Comparison of ENCODE assay signal across 12 cellular contexts in genomic region chr10:128095023-128095752, GRCh38. TPM values are rescaled to one million over a fixed set of nuclear protein-coding genes. Genes with fewer than 3 reads are reported as not detected.
A peak's percentile ranks its signal among the peaks of the same experiment; 100 is the strongest.
DNase-seq lines count a peak whose midpoint lies in the region; ATAC-seq, FAIRE-seq and TF ChIP-seq lines count a peak whose summit lies in the region.
"Had no signal": no experiment of that assay in that cellular context is flagged by ENCODE, and none has a peak within 500 bp of the region (broad histone marks: within the 10 kb centered on the region; RNA-seq: fewer than 3 reads in every experiment).

No MANE protein-coding gene starts in this region.

- no peak overlapping the region for H3K4me2 ChIP-seq in GM23338
- no peak overlapping the region for H3K4me2 ChIP-seq in H1 (ENCODE audit: insufficient read depth in 1 of 2, low read depth in 2 of 2, low read length in 2 of 2)

- TF ChIP-seq EP300 in H1 (IDR thresholded peaks at IDR 0.05; ENCODE audit: borderline replicate concordance in 1 of 2, low read depth in 2 of 2, low read length in 2 of 2), result no peak

- H3K23ac ChIP-seq in H1 (ENCODE audit: insufficient read length), result no peak overlapping the region

- peaks cover 28% of the 10 kb centered on the region for H3K4me1 Mint-ChIP-seq in Caco-2 (ENCODE audit: low read depth, unreplicated experiment)
- peaks cover 9% of the 10 kb centered on the region; the same call in 2 of the 3 replicates for H3K4me1 Mint-ChIP-seq in GM23338

- H2AFZ ChIP-seq in GM23338, result no peak overlapping the region
- H2AFZ ChIP-seq in H1 (ENCODE audit: low read length), result no peak overlapping the region

- no peak overlapping the region for H2BK15ac ChIP-seq in H1 (ENCODE audit: low read length)

- peak; percentile 62 to 66 for DNase-seq in Caco-2
- peak; percentile 20 for DNase-seq in GM23338 (ENCODE audit: low spot score)
- no peak for DNase-seq in RWPE2 (ENCODE audit: low spot score)
- no peak for DNase-seq in H1 (ENCODE audit: low read depth in 1 of 2, low spot score in 2 of 2)
- DNase-seq in NCI-H1048 (lab: John Stamatoyannopoulos, UW), result no peak
- DNase-seq in NCI-H146 (lab: John Stamatoyannopoulos, UW), result no peak
- no peak for DNase-seq in colonic mucosa
- DNase-seq in body of pancreas, result no peak
- DNase-seq: gastrocnemius medialis, NCI-H526 treated with DMSO at 0.1 percent for 48 hours, occipital lobe had no signal

- POLR2A ChIA-PET in Caco-2 (lab: Charles Lee) (no interaction called here), H1 (lab: Charles Lee; ENCODE audit: partially characterized antibody) (interaction anchor here (1.2 kb wide), 1 partner anchor 18 kb away, joined by 3 read pairs; no protein-coding TSS in a partner anchor)

- H4K20me1 ChIP-seq in GM23338 (replicated peaks; ENCODE audit: insufficient read depth) (no peaks in the 10 kb centered on the region; the same call in 1 of the 2 replicates), H1 (replicated peaks in 1 of 2; ENCODE audit: control insufficient read depth in 1 of 2, insufficient read depth in 2 of 2, low read length in 2 of 2) (peaks cover 0 to 5% of the 10 kb centered on the region in 2 experiments)

- no peak overlapping the region for H2AK5ac ChIP-seq in H1 (ENCODE audit: low read depth, low read length)

- no peak overlapping the region for H4K5ac ChIP-seq in H1 (ENCODE audit: insufficient read length, low read depth, low read length)

- 0 out of 2 replicates have a peak overlapping the region, but pooled peaks have one; percentile 17 for H2BK5ac ChIP-seq in H1 (ENCODE audit: low read depth, low read length)

- H3K4me3 Mint-ChIP-seq in Caco-2 (ENCODE audit: unreplicated experiment), result no peak overlapping the region
- no peak overlapping the region for H3K4me3 Mint-ChIP-seq in GM23338

- H3K56ac ChIP-seq in H1 (replicated peaks; ENCODE audit: insufficient read length, low read depth, low read length), result no peak overlapping the region

- BruUV-seq in Caco-2 (replicated peaks; lab: Mats Ljungman, UMichigan), result no TSS peak

- H3K79me1 ChIP-seq in H1 (ENCODE audit: low read depth, low read length), result no peaks in the 10 kb centered on the region

- TF ChIP-seq POLR2A in H1 (IDR thresholded peaks at IDR 0.05; ENCODE audit: control extremely low read depth in 1 of 2, low read depth in 2 of 2, low read length in 2 of 2) (no peak), body of pancreas (IDR thresholded peaks at IDR 0.05) (no peak)

- no peaks in the 10 kb centered on the region for H3F3A ChIP-seq in GM23338 (replicated peaks; ENCODE audit: low read depth)

- peaks cover 5% of the 10 kb centered on the region; the same call in 1 of the 2 replicates for H3K36me3 ChIP-seq in Caco-2 (ENCODE audit: control insufficient read depth, insufficient read depth, low read length)
- H3K36me3 ChIP-seq in GM23338 (ENCODE audit: insufficient read depth), result peaks cover 14% of the 10 kb centered on the region
- peaks cover 35% of the 10 kb centered on the region for H3K36me3 ChIP-seq in RWPE2 (ENCODE audit: low read depth)
- H3K36me3 ChIP-seq in H1 (ENCODE audit: control insufficient read depth in 2 of 4, insufficient read depth in 4 of 4, low read length in 3 of 4), result peaks cover 9 to 33% (median 20%) of the 10 kb centered on the region in 4 experiments
- no peaks in the 10 kb centered on the region for H3K36me3 ChIP-seq in colonic mucosa
- H3K36me3 ChIP-seq in body of pancreas (replicated peaks in 1 of 2; ENCODE audit: insufficient read depth in 1 of 2, low read depth in 2 of 2), result no peaks in the 10 kb centered on the region
- H3K36me3 ChIP-seq: gastrocnemius medialis had no signal

- no peak overlapping the region for H3K4ac ChIP-seq in H1 (replicated peaks; ENCODE audit: insufficient read length, low read depth, low read length)

- H3K79me2 ChIP-seq in GM23338 (replicated peaks; ENCODE audit: insufficient read depth), result no peaks in the 10 kb centered on the region
- H3K79me2 ChIP-seq in H1 (ENCODE audit: control insufficient read depth in 1 of 2, insufficient read depth in 2 of 2, low read length in 2 of 2), result no peaks in the 10 kb centered on the region

- H3K27ac ChIP-seq in GM23338 (ENCODE audit: low read depth), result no peak overlapping the region
- H3K27ac ChIP-seq in RWPE2 (ENCODE audit: poor library complexity, severe bottlenecking), result no peak overlapping the region
- H3K27ac ChIP-seq in H1 (ENCODE audit: low read depth, low read length), result no peak overlapping the region
- no peak overlapping the region for H3K27ac ChIP-seq in colonic mucosa
- no peak overlapping the region for H3K27ac ChIP-seq in body of pancreas
- H3K27ac ChIP-seq: gastrocnemius medialis had no signal

- peak in 1 of 2 experiments; percentile 11 for TF ChIP-seq CTCF in Caco-2 (IDR thresholded peaks at IDR 0.05; ENCODE audit: insufficient read depth in 1 of 2, low read depth in 1 of 2, low read length in 1 of 2, severe bottlenecking in 1 of 2, unreplicated experiment in 1 of 2)
- TF ChIP-seq CTCF in GM23338 (conservative IDR thresholded peaks at IDR 0.05; ENCODE audit: low read depth in 2 of 2), result no peak
- no peak for TF ChIP-seq CTCF in RWPE2 (IDR thresholded peaks at IDR 0.05; ENCODE audit: poor library complexity, severe bottlenecking)
- TF ChIP-seq CTCF in H1 (IDR thresholded peaks at IDR 0.05; ENCODE audit: control extremely low read depth in 1 of 3, insufficient read depth in 1 of 3, low read depth in 1 of 3, low read length in 3 of 3), result no peak
- TF ChIP-seq CTCF in colonic mucosa (IDR thresholded peaks at IDR 0.05), result no peak
- no peak for TF ChIP-seq CTCF in body of pancreas (IDR thresholded peaks at IDR 0.05)

- intact Hi-C loops in Caco-2 (cut with micrococcal nuclease; ENCODE audit: unreplicated experiment), result loop anchor here (1.0 kb wide), 1 partner anchor 17 kb away; no protein-coding TSS in a partner anchor
- intact Hi-C loops in colonic mucosa (cut with DNase I), result no loop called here
- intact Hi-C loops in body of pancreas (cut with DNase I), result no loop called here

- no peaks in the 10 kb centered on the region for H3K23me2 ChIP-seq in H1 (ENCODE audit: low read depth, low read length)

- H3K9me3 ChIP-seq in Caco-2 (no peaks in the 10 kb centered on the region), RWPE2 (ENCODE audit: severe bottlenecking) (no peaks in the 10 kb centered on the region), H1 (ENCODE audit: insufficient read depth in 2 of 2, low read depth in 1 of 2, low read length in 1 of 2) (no peaks in the 10 kb centered on the region), colonic mucosa (no peaks in the 10 kb centered on the region), body of pancreas (no peaks in the 10 kb centered on the region)
- H3K9me3 ChIP-seq: gastrocnemius medialis had no signal

- H4K8ac ChIP-seq in H1 (ENCODE audit: extremely low read depth, insufficient read depth, low read length), result no peak overlapping the region

- CTCF ChIA-PET in Caco-2 (lab: Charles Lee) (interaction anchor here (0.5 to 0.7 kb wide), 3 partner anchors 14 to 83 kb away, joined by 3 to 4 read pairs (median 3); no protein-coding TSS in a partner anchor), H1 (lab: Charles Lee; ENCODE audit: partially characterized antibody) (interaction anchor here (0.6 to 2.3 kb wide), 7 partner anchors 9 to 269 kb away, joined by 3 to 13 read pairs (median 4); no protein-coding TSS in a partner anchor)

- H4K91ac ChIP-seq in H1 (replicated peaks; ENCODE audit: insufficient read length, low read length), result no peak overlapping the region

- no peak overlapping the region for H3K4me3 ChIP-seq in Caco-2 (ENCODE audit: low read depth, low read length)
- no peak overlapping the region for H3K4me3 ChIP-seq in GM23338
- H3K4me3 ChIP-seq in RWPE2 (ENCODE audit: severe bottlenecking), result no peak overlapping the region
- H3K4me3 ChIP-seq in H1 (ENCODE audit: extremely low read depth in 1 of 4, insufficient read depth in 2 of 4, low read depth in 3 of 4, low read length in 4 of 4), result no peak overlapping the region
- H3K4me3 ChIP-seq in colonic mucosa, result no peak overlapping the region
- no peak overlapping the region for H3K4me3 ChIP-seq in body of pancreas
- H3K4me3 ChIP-seq: gastrocnemius medialis had no signal

- ATAC-seq in GM23338, result no peak; the same call in 2 of the 3 replicates
- ATAC-seq in RWPE2 (ENCODE audit: low read depth), result peak; percentile 14; the same call in 2 of the 3 replicates
- ATAC-seq in body of pancreas, result no peak
- ATAC-seq: gastrocnemius medialis had no signal

- H2BK120ac ChIP-seq in H1 (replicated peaks; ENCODE audit: low read depth, low read length), result no peak overlapping the region

- no peaks in the 10 kb centered on the region for H3K9me3 Mint-ChIP-seq in Caco-2 (ENCODE audit: unreplicated experiment)
- H3K9me3 Mint-ChIP-seq in GM23338, result no peaks in the 10 kb centered on the region

- no peak overlapping the region for H2BK20ac ChIP-seq in H1 (ENCODE audit: low read length)

- H3K27me3 ChIP-seq in Caco-2 (replicated peaks; ENCODE audit: control insufficient read depth, insufficient read depth, low read length), result no peaks in the 10 kb centered on the region
- no peaks in the 10 kb centered on the region for H3K27me3 ChIP-seq in GM23338 (ENCODE audit: insufficient read depth)
- H3K27me3 ChIP-seq in RWPE2 (ENCODE audit: insufficient read depth, poor library complexity, severe bottlenecking), result no peaks in the 10 kb centered on the region
- H3K27me3 ChIP-seq in H1 (replicated peaks in 1 of 4; ENCODE audit: control insufficient read depth in 3 of 4, extremely low read depth in 1 of 4, insufficient read depth in 3 of 4, low read length in 3 of 4), result no peaks in the 10 kb centered on the region
- no peaks in the 10 kb centered on the region for H3K27me3 ChIP-seq in colonic mucosa
- H3K27me3 ChIP-seq in body of pancreas, result no peaks in the 10 kb centered on the region

- no peaks in the 10 kb centered on the region for H3K27me3 Mint-ChIP-seq in Caco-2 (ENCODE audit: insufficient read depth, unreplicated experiment)
- H3K27me3 Mint-ChIP-seq in GM23338 (ENCODE audit: insufficient read depth, low read depth, poor library complexity), result peaks cover 7% of the 10 kb centered on the region

- H3K36me3 Mint-ChIP-seq in Caco-2 (ENCODE audit: insufficient read depth, unreplicated experiment) (peaks cover 64% of the 10 kb centered on the region), GM23338 (ENCODE audit: low read depth) (peaks cover 26% of the 10 kb centered on the region)

- no peak overlapping the region for H3K14ac ChIP-seq in H1 (ENCODE audit: insufficient read length)

- H3K4me1 ChIP-seq in Caco-2 (peaks cover 12% of the 10 kb centered on the region), GM23338 (ENCODE audit: insufficient read depth) (no peaks in the 10 kb centered on the region), RWPE2 (ENCODE audit: insufficient read depth, poor library complexity, severe bottlenecking) (no peaks in the 10 kb centered on the region), H1 (replicated peaks in 1 of 4; ENCODE audit: control insufficient read depth in 3 of 4, insufficient read depth in 4 of 4, low read length in 3 of 4) (0 out of 7 replicates have a peak, but pooled peaks cover 0 to 3% (median under 1%) of the 10 kb centered on the region in 4 experiments), colonic mucosa (no peaks in the 10 kb centered on the region), body of pancreas (no peaks in the 10 kb centered on the region)
- H3K4me1 ChIP-seq: gastrocnemius medialis had no signal

- no peak for FAIRE-seq in H1 (lab: Jason Lieb, UNC)
- FAIRE-seq: G401.6 had no signal

- H3K18ac ChIP-seq in H1 (ENCODE audit: extremely low read depth, low read length), result no peak overlapping the region

- WGBS in H1 (ENCODE audit: extremely low coverage in 1 of 2, insufficient coverage in 1 of 2, insufficient read length in 1 of 2, insufficient replicate concordance in 2 of 2, low coverage in 1 of 2, low lambda C conversion rate in 2 of 2, missing lambda C conversion rate in 1 of 2), 2 experiments, result 82% methylated on average over 11 of the region's 11 CpGs; no CpG with 5 or more reads in 1 of the 2 experiments
- 72 to 88% methylated on average over 10 to 11 of the region's 11 CpGs for WGBS in body of pancreas, 2 donors

- H3K9ac ChIP-seq in H1 (replicated peaks in 1 of 4; ENCODE audit: extremely low read depth in 1 of 4, low read depth in 3 of 4, low read length in 3 of 4) (no peak overlapping the region), colonic mucosa (ENCODE audit: low read depth in 2 of 2, low read length in 2 of 2) (no peak overlapping the region)

- TF ChIP-seq RAD21 in H1 (IDR thresholded peaks at IDR 0.05 in 1 of 2, conservative IDR thresholded peaks at IDR 0.05 in 1 of 2; ENCODE audit: low read depth in 2 of 2, low read length in 2 of 2), result no peak

- no peaks in the 10 kb centered on the region for H3K9me2 ChIP-seq in GM23338 (ENCODE audit: insufficient read depth)

- no peak overlapping the region for H2BK12ac ChIP-seq in H1 (ENCODE audit: low read depth, low read length)

- H3K27ac Mint-ChIP-seq in Caco-2 (ENCODE audit: unreplicated experiment) (no peak overlapping the region), GM23338 (no peak overlapping the region)

RNA-seq across cellular contexts. Expression of gene MKI67, which starts 31.0 kb away (rescaled TPM):
- total RNA-seq in Caco-2 (2022) (111 and 128 TPM in 2 replicates), colonic mucosa (100 to 1,000 TPM in 1 of 2 donors, 10 to 100 TPM in 1; 40.2 to 148 TPM), body of pancreas (under 1 TPM; under 0.01 to 0.33 TPM)
- total RNA-seq in GM23338 (2014; rRNA removed; shearing (Covaris generic)), result 51.3 and 58.0 TPM in 2 replicates
- polyA plus RNA-seq in GM23338 (2016; fragmentation: Nextera tagmentation; extraction: Ambion mirVana) (88.7 and 103 TPM in 2 replicates), H1 (2011; rRNA removed) (13.0 and 15.8 TPM in 2 replicates)
- 83.3 and 85.1 TPM in 2 replicates for total RNA-seq in H1 (2021; fragmentation: NEBNext Ultra II Directional; extraction: Animal tissue kit (Norgen Biotek cat#: 25700))
- 16.1 TPM for polyA plus RNA-seq in H1 (2011; cell fraction: cytosol; rRNA removed)
- polyA plus RNA-seq in H1 (2011; cell fraction: nucleus; rRNA removed), result 49.0 TPM
- 30.5 to 46.1 TPM (median 38.1 TPM) in 4 replicates for polyA plus RNA-seq in H1 (2012, experiment 1 of 2)
- polyA plus RNA-seq in H1 (2012, experiment 2 of 2), result 2.3 TPM
- 51.4 TPM for polyA plus RNA-seq in H1 (2013, experiment 1 of 2)
- polyA plus RNA-seq in H1 (2013, experiment 2 of 2), result 46.2 TPM
- 23.9 and 34.5 TPM in 2 replicates for polyA minus RNA-seq in H1 (2011; rRNA and poly(A)+ RNA removed)
- 30.2 TPM for polyA minus RNA-seq in H1 (2011; cell fraction: cytosol; rRNA and poly(A)+ RNA removed)
- 70.5 TPM for polyA minus RNA-seq in H1 (2011; cell fraction: nucleus; rRNA and poly(A)+ RNA removed)

Comparison
In these comparisons a context has a peak if more than half of its experiments do, and no peak if none do; other contexts are left out.
1. DNase-seq: peak in Caco-2 (2 of 2) and GM23338 (single experiment); none in RWPE2 (single experiment), H1 (0 of 2), NCI-H1048 (single experiment), NCI-H146 (single experiment), colonic mucosa (single experiment) and body of pancreas (0 of 4).
2. RNA of gene MKI67, which starts 31.0 kb away (total RNA-seq): 40.2 to 148 TPM in colonic mucosa, 111 to 128 TPM in Caco-2, 83.3 to 85.1 TPM in H1 and 51.3 to 58.0 TPM in GM23338; under 0.01 to 0.33 TPM in body of pancreas; every median in the first group is over 10 times any median in the second.